Comparison of ENCODE assay signal across 1 cellular context in genomic region chr9:95506692-95507455, GRCh38.
TF ChIP-seq lines count a peak whose summit lies in the region.

No MANE protein-coding gene starts in this region.

TF ChIP-seq in K562, 482 proteins besides CTCF, POLR2A, EP300 and RAD21 (continued from another document and continues in another):
- TF ChIP-seq AFF1 (IDR thresholded peaks at IDR 0.05; ENCODE audit: low read depth in 1 of 2, partially characterized antibody in 2 of 2) (peak in 1 of 2 experiments; percentile 33), CBX5 (IDR thresholded peaks at IDR 0.05; ENCODE audit: borderline replicate concordance, low read depth) (no peak), POU5F1 (IDR thresholded peaks at IDR 0.05; ENCODE audit: borderline replicate concordance, low read depth, low read length, partially characterized antibody) (no peak), PHF8 (IDR thresholded peaks at IDR 0.05; ENCODE audit: borderline replicate concordance, low read length) (peak; percentile 8; the same call in 1 of the 2 replicates), ZSCAN29 (IDR thresholded peaks at IDR 0.05) (no peak), ZNF384 (IDR thresholded peaks at IDR 0.05; ENCODE audit: low read depth, low read length) (no peak), FIP1L1 (IDR thresholded peaks at IDR 0.05; ENCODE audit: low read depth, low read length, poor library complexity, severe bottlenecking) (peak; percentile 13), NKRF (IDR thresholded peaks at IDR 0.05; ENCODE audit: borderline replicate concordance) (peak; percentile 71; the same call in 1 of the 2 replicates), NFRKB (IDR thresholded peaks at IDR 0.05; ENCODE audit: low read depth) (peak; percentile 17; the same call in 1 of the 2 replicates), RB1 (IDR thresholded peaks at IDR 0.05; ENCODE audit: low read depth) (peak; percentile 46; the same call in 1 of the 2 replicates), HDAC1 (IDR thresholded peaks at IDR 0.05) (peak in 1 of 2 experiments; percentile 46; a peak in 2 of 4 replicates), PREB (CRISPR knock-in tag; IDR thresholded peaks at IDR 0.05) (no peak), HNRNPLL (IDR thresholded peaks at IDR 0.05; ENCODE audit: low read depth, low read length, poor library complexity, severe bottlenecking) (peak; percentile 37), TRIM25 (IDR thresholded peaks at IDR 0.05; ENCODE audit: borderline replicate concordance) (no peak), ARID2 (IDR thresholded peaks at IDR 0.05) (no peak), CBX2 (IDR thresholded peaks at IDR 0.05; ENCODE audit: insufficient read depth, low read length, poor library complexity, severe bottlenecking) (no peak), RBFOX2 (IDR thresholded peaks at IDR 0.05; ENCODE audit: low read depth, low read length) (peak; percentile 66), SIN3B (IDR thresholded peaks at IDR 0.05; ENCODE audit: low read depth) (0 out of 2 replicates have a peak, but pooled peaks have one; percentile 30), YY1 (IDR thresholded peaks at IDR 0.05; ENCODE audit: borderline replicate concordance in 1 of 3, control insufficient read depth in 1 of 3, extremely low read depth in 1 of 3, insufficient read depth in 3 of 3, insufficient read length in 1 of 3, insufficient replicate concordance in 2 of 3, low read depth in 1 of 3, low read length in 2 of 3) (peak in 1 of 3 experiments; percentile 6), MAZ (CRISPR knock-in tag; conservative IDR thresholded peaks at IDR 0.05 in 1 of 2, IDR thresholded peaks at IDR 0.05 in 1 of 2) (peak; percentile 40 to 60), MGA (IDR thresholded peaks at IDR 0.05) (peak; percentile 42), ARID4B (CRISPR knock-in tag; IDR thresholded peaks at IDR 0.05) (peak; percentile 51; the same call in 1 of the 2 replicates)
